16 cellular contexts compared by ENCODE assay signal in the genomic region with DNA sequence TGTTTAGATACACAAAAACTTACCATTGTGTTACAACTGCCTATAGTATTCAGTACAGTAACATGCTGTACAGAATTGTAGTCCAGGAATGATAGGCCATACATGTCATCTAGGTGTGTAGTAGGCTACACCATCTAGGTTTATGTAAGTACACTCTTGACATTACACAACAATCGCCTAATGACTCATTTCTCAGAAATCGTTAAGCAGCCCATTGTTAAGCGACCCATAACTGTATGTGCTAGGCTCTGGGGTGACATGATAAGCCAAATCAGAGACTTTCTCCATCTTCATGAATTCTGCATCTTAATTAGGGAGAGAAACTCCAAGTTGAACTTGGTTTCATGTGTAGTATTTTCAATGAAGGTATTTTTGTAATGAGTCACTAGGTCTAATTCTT. TPM values are rescaled to one million over a fixed set of nuclear protein-coding genes. Genes with fewer than 3 reads are reported as not detected.
A peak's percentile ranks its signal among the peaks of the same experiment; 100 is the strongest.
DNase-seq lines count a peak whose midpoint lies in the region; ATAC-seq and TF ChIP-seq lines count a peak whose summit lies in the region.
"Had no signal": no experiment of that assay in that cellular context is flagged by ENCODE, and none has a peak within 500 bp of the region (broad histone marks: within the 10 kb centered on the region; RNA-seq: fewer than 3 reads in every experiment).

No MANE protein-coding gene starts in this region.

- no peaks in the 10 kb centered on the region for H3K9me3 Mint-ChIP-seq in activated naive CD8-positive, alpha-beta T cell treated with anti-CD3 and anti-CD28 coated beads, Interleukin-2, amount 50 U/mL, for 24 hours

- POLR2A ChIA-PET in HEK293T (lab: Yijun Ruan, JAX), result no interaction called here

- no peak overlapping the region for H3K27ac ChIP-seq in stomach
- H3K27ac ChIP-seq: BLaER1, esophagus muscularis mucosa had no signal

- no peak for TF ChIP-seq EP300 in stomach (IDR thresholded peaks at IDR 0.05)

- H3K27ac Mint-ChIP-seq in activated naive CD8-positive, alpha-beta T cell treated with anti-CD3 and anti-CD28 coated beads, Interleukin-2, amount 50 U/mL, for 24 hours, result peak overlapping the region; percentile 33

- no peak overlapping the region for H3K4me3 Mint-ChIP-seq in activated naive CD8-positive, alpha-beta T cell treated with anti-CD3 and anti-CD28 coated beads, Interleukin-2, amount 50 U/mL, for 24 hours

- H3K4me1 ChIP-seq in stomach, result peaks cover 25 to 78% (median 49%) of the 10 kb centered on the region in 4 donors

- no peak overlapping the region for H3K4me3 ChIP-seq in stomach
- H3K4me3 ChIP-seq: BLaER1, esophagus muscularis mucosa had no signal

- intact Hi-C loops in stomach (cut with DNase I; ENCODE audit: low total_unique reads), result no loop called here

- H3K27me3 Mint-ChIP-seq in activated naive CD8-positive, alpha-beta T cell treated with anti-CD3 and anti-CD28 coated beads, Interleukin-2, amount 50 U/mL, for 24 hours, result no peaks in the 10 kb centered on the region

- ATAC-seq in HG03442 (IDR thresholded peaks at IDR 0.05; ENCODE audit: unreplicated experiment), result peak; percentile 47
- peak; percentile 95 for ATAC-seq in activated naive CD8-positive, alpha-beta T cell treated with anti-CD3 and anti-CD28 coated beads, Interleukin-2, amount 50 U/mL, for 24 hours

- peaks cover 12 to 39% (median 29%) of the 10 kb centered on the region in 4 donors for H3K36me3 ChIP-seq in stomach

- peaks cover 66% of the 10 kb centered on the region for H3K4me1 Mint-ChIP-seq in activated naive CD8-positive, alpha-beta T cell treated with anti-CD3 and anti-CD28 coated beads, Interleukin-2, amount 50 U/mL, for 24 hours

- H3K9me3 ChIP-seq in stomach, result no peaks in the 10 kb centered on the region
- H3K9me3 ChIP-seq: BLaER1, esophagus muscularis mucosa had no signal

- TF ChIP-seq CTCF in stomach (IDR thresholded peaks at IDR 0.05), result no peak

- CTCF ChIA-PET in HEK293T (lab: Yijun Ruan, JAX), result no interaction called here

- TF ChIP-seq POLR2A in stomach (IDR thresholded peaks at IDR 0.05), result no peak

- H3K36me3 Mint-ChIP-seq in activated naive CD8-positive, alpha-beta T cell treated with anti-CD3 and anti-CD28 coated beads, Interleukin-2, amount 50 U/mL, for 24 hours (ENCODE audit: low read depth), result peaks cover 68% of the 10 kb centered on the region

- H3K27me3 ChIP-seq in stomach, result no peaks in the 10 kb centered on the region
- H3K27me3 ChIP-seq: BLaER1, esophagus muscularis mucosa had no signal

- WGBS in stomach, 5 donors, result 67 to 85% (median 74%) methylated on average over 3 of the region's 3 CpGs

- peak; percentile 16 for DNase-seq in stimulated activated CD4-positive, alpha-beta T cell treated with anti-CD3 and anti-CD28 coated beads, Interleukin-15, amount 100 ng/mL, for 24 hours
- DNase-seq in stimulated activated CD4-positive, alpha-beta T cell treated with anti-CD3 and anti-CD28 coated beads, Interleukin-4, amount 100 ng/mL, for 1 hour, result no peak
- DNase-seq in activated naive CD8-positive, alpha-beta T cell treated with anti-CD3 and anti-CD28 coated beads, Interleukin-2, amount 50 U/mL, for 24 hours, result no peak
- no peak for DNase-seq in stomach
- DNase-seq in putamen (ENCODE audit: low spot score), result no peak
- DNase-seq in HEK293T (ENCODE audit: extremely low spot score), result no peak
- no peak for DNase-seq in foreskin melanocyte
- DNase-seq: activated gamma-delta T cell; cerebellar nuclear complex; mesendoderm; NCI-H1048; NCI-H524; stimulated activated naive CD4-positive, alpha-beta T cell treated with Interleukin-2 at 50 U/mL for 16 hours had no signal

TF ChIP-seq in HEK293T, 16 proteins besides CTCF, POLR2A, EP300 and RAD21:
- TF ChIP-seq ELF4 (IDR thresholded peaks at IDR 0.05) (no peak), SUZ12 (IDR thresholded peaks at IDR 0.05) (no peak), CTBP1 (IDR thresholded peaks at IDR 0.05; ENCODE audit: borderline replicate concordance) (no peak), HDGF (IDR thresholded peaks at IDR 0.05; ENCODE audit: borderline replicate concordance) (no peak), SP1 (IDR thresholded peaks at IDR 0.05) (no peak), BHLHE40 (IDR thresholded peaks at IDR 0.05; ENCODE audit: borderline replicate concordance) (no peak), FOXK2 (IDR thresholded peaks at IDR 0.05) (no peak), NFRKB (IDR thresholded peaks at IDR 0.05) (no peak), LEF1 (IDR thresholded peaks at IDR 0.05; ENCODE audit: borderline replicate concordance) (no peak), ZNF384 (IDR thresholded peaks at IDR 0.05) (no peak), TARDBP (IDR thresholded peaks at IDR 0.05) (no peak), FOXA1 (IDR thresholded peaks at IDR 0.05) (no peak), FOXM1 (IDR thresholded peaks at IDR 0.05; ENCODE audit: borderline replicate concordance) (no peak), L3MBTL2 (conservative IDR thresholded peaks at IDR 0.05) (no peak), ARNT (IDR thresholded peaks at IDR 0.05) (no peak)
- TF ChIP-seq, protein P1, sequence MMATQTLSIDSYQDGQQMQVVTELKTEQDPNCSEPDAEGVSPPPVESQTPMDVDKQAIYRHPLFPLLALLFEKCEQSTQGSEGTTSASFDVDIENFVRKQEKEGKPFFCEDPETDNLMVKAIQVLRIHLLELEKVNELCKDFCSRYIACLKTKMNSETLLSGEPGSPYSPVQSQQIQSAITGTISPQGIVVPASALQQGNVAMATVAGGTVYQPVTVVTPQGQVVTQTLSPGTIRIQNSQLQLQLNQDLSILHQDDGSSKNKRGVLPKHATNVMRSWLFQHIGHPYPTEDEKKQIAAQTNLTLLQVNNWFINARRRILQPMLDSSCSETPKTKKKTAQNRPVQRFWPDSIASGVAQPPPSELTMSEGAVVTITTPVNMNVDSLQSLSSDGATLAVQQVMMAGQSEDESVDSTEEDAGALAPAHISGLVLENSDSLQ (IDR thresholded peaks at IDR 0.05), result no peak

RNA-seq across cellular contexts. Expression of gene STK35, which starts 17.2 kb away (rescaled TPM):
- total RNA-seq in stomach, result 10 to 100 TPM in 3 of 5 donors, 1 to 10 TPM in 2; 8.8 to 26.1 (median 20.2) TPM
- polyA plus RNA-seq in stomach, result 1 to 10 TPM; 4.2 to 6.4 (median 5.5) TPM
